In genomic region chrX:13463608-13464007, GRCh38 we compare ENCODE assay signal across 11 cellular contexts.
A peak's percentile ranks its signal among the peaks of the same experiment; 100 is the strongest.
DNase-seq lines count a peak whose midpoint lies in the region; ATAC-seq, FAIRE-seq and TF ChIP-seq lines count a peak whose summit lies in the region.
"Had no signal": no experiment of that assay in that cellular context is flagged by ENCODE, and none has a peak within 500 bp of the region (broad histone marks: within the 10 kb centered on the region; RNA-seq: fewer than 3 reads in every experiment).

No MANE protein-coding gene starts in this region.

- no peak overlapping the region for H3K4me3 Mint-ChIP-seq in astrocyte (ENCODE audit: unreplicated experiment)
- H3K4me3 Mint-ChIP-seq: activated naive CD8-positive, alpha-beta T cell treated with anti-CD3 and anti-CD28 coated beads, Interleukin-2, amount 50 U/mL, for 24 hours had no signal

- ATAC-seq in lower lobe of right lung (peak; percentile 62 to 76), HG02973 (IDR thresholded peaks at IDR 0.05; ENCODE audit: unreplicated experiment) (no peak), GM18858 (IDR thresholded peaks at IDR 0.05; ENCODE audit: unreplicated experiment) (no peak)
- ATAC-seq: activated naive CD8-positive, alpha-beta T cell treated with anti-CD3 and anti-CD28 coated beads, Interleukin-2, amount 50 U/mL, for 24 hours; GM12878 had no signal

- H2BK5ac ChIP-seq in mesendoderm (ENCODE audit: low read length) = no peak overlapping the region

- no peaks in the 10 kb centered on the region for H3K79me1 ChIP-seq in mesendoderm (ENCODE audit: low read length)

- H4K5ac ChIP-seq in mesendoderm (ENCODE audit: low read length) = no peak overlapping the region

- no peaks in the 10 kb centered on the region for H3K27me3 ChIP-seq in astrocyte (ENCODE audit: insufficient read depth, low read length)
- H3K27me3 ChIP-seq in lower lobe of right lung (ENCODE audit: low read depth) = no peaks in the 10 kb centered on the region
- H3K27me3 ChIP-seq in mesendoderm (ENCODE audit: insufficient read depth, low read length, poor library complexity) = no peaks in the 10 kb centered on the region

- H3K9me3 ChIP-seq in astrocyte (ENCODE audit: insufficient read depth, low read depth, low read length) = no peaks in the 10 kb centered on the region
- H3K9me3 ChIP-seq in lower lobe of right lung = no peaks in the 10 kb centered on the region

- no peak overlapping the region for H3K23ac ChIP-seq in mesendoderm (ENCODE audit: low read length)

- peak; percentile 99 for FAIRE-seq in astrocyte (lab: Jason Lieb, UNC)
- FAIRE-seq: GM12878 had no signal

- H3K4me1 Mint-ChIP-seq in astrocyte (ENCODE audit: low read depth, unreplicated experiment) = peaks cover 5% of the 10 kb centered on the region

- H2BK120ac ChIP-seq in mesendoderm (ENCODE audit: low read depth, low read length) = no peak overlapping the region

- H3K4me2 ChIP-seq in astrocyte (ENCODE audit: low read length) = peak overlapping the region; percentile 7
- H3K4me2 ChIP-seq in mesendoderm (ENCODE audit: low read length) = no peak overlapping the region

- no peak overlapping the region for H3K27ac Mint-ChIP-seq in astrocyte (ENCODE audit: unreplicated experiment)
- H3K27ac Mint-ChIP-seq: activated naive CD8-positive, alpha-beta T cell treated with anti-CD3 and anti-CD28 coated beads, Interleukin-2, amount 50 U/mL, for 24 hours had no signal

- H2AK5ac ChIP-seq in mesendoderm (ENCODE audit: low read length) = no peak overlapping the region

- no peak overlapping the region for H3K4ac ChIP-seq in mesendoderm (ENCODE audit: low read depth, low read length)

- peak; percentile 85 for DNase-seq in DMS153 (lab: John Stamatoyannopoulos, UW)
- peak; percentile 66 to 90 for DNase-seq in NCI-H2081 (lab: John Stamatoyannopoulos, UW)
- peak; percentile 93 for DNase-seq in astrocyte (ENCODE audit: low read depth)
- DNase-seq in lower lobe of right lung = no peak
- DNase-seq in mesendoderm = no peak
- DNase-seq in activated gamma-delta T cell treated with Interleukin-2 at 50 U/mL for 16 hours = no peak
- DNase-seq: activated naive CD8-positive, alpha-beta T cell treated with anti-CD3 and anti-CD28 coated beads, Interleukin-2, amount 50 U/mL, for 24 hours; retina had no signal

- H3K56ac ChIP-seq in mesendoderm (ENCODE audit: low read length) = no peak overlapping the region

- peaks cover 2% of the 10 kb centered on the region for H3K9me3 Mint-ChIP-seq in astrocyte (ENCODE audit: unreplicated experiment)
- H3K9me3 Mint-ChIP-seq: activated naive CD8-positive, alpha-beta T cell treated with anti-CD3 and anti-CD28 coated beads, Interleukin-2, amount 50 U/mL, for 24 hours had no signal

- no peaks in the 10 kb centered on the region for H4K20me1 ChIP-seq in astrocyte (ENCODE audit: insufficient read depth, low read length)

- H3K4me1 ChIP-seq in astrocyte (ENCODE audit: insufficient read depth, low read length) (peaks cover 9% of the 10 kb centered on the region), lower lobe of right lung (no peaks in the 10 kb centered on the region), mesendoderm (ENCODE audit: control insufficient read depth, low read depth, low read length) (no peaks in the 10 kb centered on the region)

- TF ChIP-seq CTCF in astrocyte (IDR thresholded peaks at IDR 0.05; ENCODE audit: insufficient read depth, low read depth, low read length) (no peak), lower lobe of right lung (IDR thresholded peaks at IDR 0.05) (no peak)

- H3K9ac ChIP-seq in astrocyte (ENCODE audit: low read length) (no peak overlapping the region), mesendoderm (ENCODE audit: low read length) (no peak overlapping the region)

- no peak overlapping the region for H3K18ac ChIP-seq in mesendoderm (ENCODE audit: low read length)

- intact Hi-C loops in lower lobe of right lung (cut with DNase I) = no loop called here

- no peak overlapping the region for H3K4me3 ChIP-seq in astrocyte (ENCODE audit: insufficient read depth, low read depth, low read length)
- no peak overlapping the region for H3K4me3 ChIP-seq in lower lobe of right lung
- H3K4me3 ChIP-seq in mesendoderm (ENCODE audit: low read length) = no peak overlapping the region
- H3K4me3 ChIP-seq: GM12878 had no signal

- H4K8ac ChIP-seq in mesendoderm (ENCODE audit: low read depth, low read length) = no peak overlapping the region

- H2AFZ ChIP-seq in astrocyte (ENCODE audit: low read depth, low read length) = no peak overlapping the region

- peak overlapping the region; percentile 45 for H3K27ac ChIP-seq in astrocyte (ENCODE audit: low read depth, low read length)
- no peak overlapping the region for H3K27ac ChIP-seq in lower lobe of right lung
- H3K27ac ChIP-seq in mesendoderm (ENCODE audit: low read depth, low read length) = no peak overlapping the region

- H3K79me2 ChIP-seq in astrocyte (ENCODE audit: insufficient read depth, low read length) (no peaks in the 10 kb centered on the region), mesendoderm (ENCODE audit: control insufficient read depth, insufficient read depth, low read length) (no peaks in the 10 kb centered on the region)

- no peaks in the 10 kb centered on the region for H3K36me3 Mint-ChIP-seq in astrocyte (ENCODE audit: low read depth, unreplicated experiment)

- WGBS in mesendoderm (ENCODE audit: extremely low coverage, insufficient coverage, low lambda C conversion rate) = no CpG with 5 or more reads among the region's 3 CpGs

- H2BK15ac ChIP-seq in mesendoderm (replicated peaks; ENCODE audit: low read depth) = no peak overlapping the region

- H3K36me3 ChIP-seq in astrocyte (ENCODE audit: insufficient read depth, low read length) (no peaks in the 10 kb centered on the region), lower lobe of right lung (no peaks in the 10 kb centered on the region), mesendoderm (ENCODE audit: control insufficient read depth, insufficient read depth, low read length) (no peaks in the 10 kb centered on the region)

- H3K27me3 Mint-ChIP-seq in astrocyte (ENCODE audit: low read depth, unreplicated experiment) = no peaks in the 10 kb centered on the region
- H3K27me3 Mint-ChIP-seq: activated naive CD8-positive, alpha-beta T cell treated with anti-CD3 and anti-CD28 coated beads, Interleukin-2, amount 50 U/mL, for 24 hours had no signal

Comparison
In these comparisons a context has a peak if more than half of its experiments do, and no peak if none do; other contexts are left out.
1. DNase-seq: peak in DMS153 (single experiment), NCI-H2081 (2 of 2) and astrocyte (single experiment); none in lower lobe of right lung (single experiment), mesendoderm (single experiment) and activated gamma-delta T cell treated with Interleukin-2 at 50 U/mL for 16 hours (single experiment).
2. ATAC-seq: peak in lower lobe of right lung (2 of 2); none in HG02973 (single experiment) and GM18858 (single experiment).